ENCODE assay signal across 20 cellular contexts in the genomic region with DNA sequence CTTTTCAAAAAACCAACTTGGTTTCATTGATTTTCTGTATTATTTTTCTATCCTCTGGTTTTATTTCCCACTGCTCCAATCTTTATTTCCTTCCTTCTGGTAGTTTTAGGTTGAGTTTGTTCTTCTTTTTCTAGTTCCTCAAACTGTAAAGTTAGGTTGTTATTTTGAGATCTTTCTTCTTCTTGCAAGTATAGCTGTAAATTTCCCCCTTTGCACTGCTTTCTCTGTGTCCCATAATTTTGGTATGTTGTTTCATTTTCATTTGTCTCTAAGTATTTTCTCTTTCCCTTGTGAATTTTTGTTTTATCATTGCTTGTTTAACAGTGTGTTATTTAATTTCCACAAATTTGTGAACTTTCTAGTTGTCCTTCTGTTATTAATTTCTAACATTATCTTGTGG.
A peak's percentile ranks its signal among the peaks of the same experiment; 100 is the strongest.
DNase-seq lines count a peak whose midpoint lies in the region; ATAC-seq and TF ChIP-seq lines count a peak whose summit lies in the region.
"Had no signal": no experiment of that assay in that cellular context is flagged by ENCODE, and none has a peak within 500 bp of the region (broad histone marks: within the 10 kb centered on the region; RNA-seq: fewer than 3 reads in every experiment).

No MANE protein-coding gene starts in this region.

- peak; percentile 43 for ATAC-seq in GM21786 (IDR thresholded peaks at IDR 0.05; ENCODE audit: unreplicated experiment)
- ATAC-seq: K562, left colon had no signal

- no peaks in the 10 kb centered on the region for H3K27me3 Mint-ChIP-seq in progenitor cell of endocrine pancreas

- peaks cover 45% of the 10 kb centered on the region for H3K36me3 Mint-ChIP-seq in progenitor cell of endocrine pancreas (ENCODE audit: insufficient read depth)
- H3K36me3 Mint-ChIP-seq: CD4-positive, alpha-beta memory T cell had no signal

- TF ChIP-seq EP300 in transverse colon (IDR thresholded peaks at IDR 0.05; ENCODE audit: low read depth) (no peak), ovary (IDR thresholded peaks at IDR 0.05) (no peak)

- in situ Hi-C loops in transverse colon (cut with MboI; ENCODE audit: low pct_ligation_motif_present in 1 of 4, low pct_unique_long_range_greater_than_20kb in 1 of 4, low sequenced_read_pairs in 3 of 4), result no loop called here

- peak overlapping the region; percentile 6 for H3K27ac Mint-ChIP-seq in progenitor cell of endocrine pancreas

- peaks cover 0 to 4% (median 0%) of the 10 kb centered on the region in 4 donors for H3K36me3 ChIP-seq in transverse colon
- no peaks in the 10 kb centered on the region for H3K36me3 ChIP-seq in ovary
- H3K36me3 ChIP-seq: breast epithelium, thyroid gland had no signal

- intact Hi-C loops in transverse colon (cut with DNase I; ENCODE audit: low total_unique reads), result no loop called here
- intact Hi-C loops in ovary (cut with DNase I), result no loop called here

- TF ChIP-seq CTCF in progenitor cell of endocrine pancreas (IDR thresholded peaks at IDR 0.05; ENCODE audit: unreplicated experiment) (no peak), transverse colon (IDR thresholded peaks at IDR 0.05) (no peak), ovary (IDR thresholded peaks at IDR 0.05) (no peak)

- TF ChIP-seq POLR2A in transverse colon (IDR thresholded peaks at IDR 0.05) (no peak), ovary (IDR thresholded peaks at IDR 0.05) (no peak)

- no peak overlapping the region for H3K27ac ChIP-seq in transverse colon
- no peak overlapping the region for H3K27ac ChIP-seq in ovary
- H3K27ac ChIP-seq: 22Rv1, breast epithelium, thyroid gland, VCaP had no signal

- no peak overlapping the region for H3K4me3 Mint-ChIP-seq in progenitor cell of endocrine pancreas (ENCODE audit: low read depth)
- H3K4me3 Mint-ChIP-seq: CD4-positive, alpha-beta memory T cell had no signal

- no peaks in the 10 kb centered on the region for H3K27me3 ChIP-seq in transverse colon
- H3K27me3 ChIP-seq in ovary, result no peaks in the 10 kb centered on the region
- H3K27me3 ChIP-seq: breast epithelium, thyroid gland had no signal

- H3K4me3 ChIP-seq in transverse colon, result no peak overlapping the region
- H3K4me3 ChIP-seq in ovary, result no peak overlapping the region
- H3K4me3 ChIP-seq: breast epithelium, K562, thyroid gland had no signal

- peaks cover 4% of the 10 kb centered on the region for H3K4me1 Mint-ChIP-seq in progenitor cell of endocrine pancreas (ENCODE audit: low read depth)

- H3K4me1 ChIP-seq in transverse colon, result peaks cover 0 to 24% (median 4%) of the 10 kb centered on the region in 4 donors
- peaks cover 4% of the 10 kb centered on the region for H3K4me1 ChIP-seq in ovary (ENCODE audit: insufficient read depth)
- H3K4me1 ChIP-seq: breast epithelium had no signal

- H3K9me3 ChIP-seq in transverse colon (no peaks in the 10 kb centered on the region), ovary (no peaks in the 10 kb centered on the region)
- H3K9me3 ChIP-seq: breast epithelium, thyroid gland had no signal

- peak; percentile 66 for DNase-seq in SIG-M5 treated with dmso at 0.1 percent for 504 hours (lab: John Stamatoyannopoulos, UW; ENCODE audit: unreplicated experiment)
- DNase-seq in SIG-M5 (lab: John Stamatoyannopoulos, UW), result no peak
- peak; percentile 34 for DNase-seq in SKM-1 (lab: John Stamatoyannopoulos, UW; ENCODE audit: unreplicated experiment)
- no peak for DNase-seq in progenitor cell of endocrine pancreas (ENCODE audit: low spot score, unreplicated experiment)
- DNase-seq in transverse colon, result no peak
- DNase-seq in ovary, result no peak
- DNase-seq in HCEC 1CT, result no peak
- DNase-seq: CD4-positive, alpha-beta memory T cell; effector CD8-positive, alpha-beta T cell; H7; left colon; NCI-H187; NCI-H748 treated with DMSO at 0.1 percent for 48 hours; Right ventricle myocardium superior; thyroid gland had no signal

- H3K9me3 Mint-ChIP-seq in progenitor cell of endocrine pancreas (ENCODE audit: low read depth), result no peaks in the 10 kb centered on the region

Comparison
In these comparisons a context has a peak if more than half of its experiments do, and no peak if none do; other contexts are left out.
1. DNase-seq: peak in SIG-M5 treated with dmso at 0.1 percent for 504 hours (single experiment) and SKM-1 (single experiment); none in SIG-M5 (single experiment), progenitor cell of endocrine pancreas (single experiment), transverse colon (single experiment), ovary (0 of 5) and HCEC 1CT (single experiment).